ENCODE assay signal across 15 cellular contexts in genomic region chr3:172125053-172125452, GRCh38.
DNase-seq lines count a peak whose midpoint lies in the region; ATAC-seq, FAIRE-seq and TF ChIP-seq lines count a peak whose summit lies in the region.
"Had no signal": no experiment of that assay in that cellular context is flagged by ENCODE, and none has a peak within 500 bp of the region (broad histone marks: within the 10 kb centered on the region; RNA-seq: fewer than 3 reads in every experiment).

No MANE protein-coding gene starts in this region.

- no peak overlapping the region for H3K4me2 ChIP-seq in HCT116 (ENCODE audit: low read length)
- peak overlapping the region; percentile 40 for H3K4me2 ChIP-seq in astrocyte (ENCODE audit: low read length)

- no peaks in the 10 kb centered on the region for H3K9me3 Mint-ChIP-seq in astrocyte (ENCODE audit: unreplicated experiment)

- TF ChIP-seq RAD21 in HCT116 (IDR thresholded peaks at IDR 0.05; ENCODE audit: low read depth): no peak; the same call in 1 of the 2 replicates

- H3K27me3 Mint-ChIP-seq in astrocyte (ENCODE audit: low read depth, unreplicated experiment): no peaks in the 10 kb centered on the region
- H3K27me3 Mint-ChIP-seq: activated CD4-positive, alpha-beta memory T cell treated with anti-CD3 and anti-CD28 coated beads, Interleukin-2, amount 10 ng/mL, durations not matched to agents 7 days and 5 days had no signal

- no peak overlapping the region for H3K9ac ChIP-seq in HCT116 (ENCODE audit: low read length)
- H3K9ac ChIP-seq in astrocyte (ENCODE audit: low read length): no peak overlapping the region

- no peaks in the 10 kb centered on the region for H3K9me3 ChIP-seq in HCT116 (ENCODE audit: control insufficient read depth in 1 of 2, insufficient read depth in 1 of 2, low read depth in 1 of 2, low read length in 2 of 2)
- H3K9me3 ChIP-seq in astrocyte (ENCODE audit: insufficient read depth, low read depth, low read length): no peaks in the 10 kb centered on the region
- H3K9me3 ChIP-seq in left lung: no peaks in the 10 kb centered on the region
- H3K9me3 ChIP-seq in stomach: no peaks in the 10 kb centered on the region

- no peaks in the 10 kb centered on the region for H3K9me2 ChIP-seq in HCT116 (ENCODE audit: insufficient read depth)

- TF ChIP-seq EP300 in stomach (IDR thresholded peaks at IDR 0.05): no peak

- WGBS in stomach, 5 donors: 66 to 83% (median 77%) methylated on average over 6 of the region's 6 CpGs

- intact Hi-C loops in HCT116 (cut with micrococcal nuclease) (no loop called here), left lung (cut with DNase I) (loop anchor here in 1 of 2 donors (5.0 kb wide), 1 partner anchor 83 kb away; no protein-coding TSS in a partner anchor), stomach (cut with DNase I; ENCODE audit: low total_unique reads) (no loop called here)

- H2AFZ ChIP-seq in HCT116 (ENCODE audit: low read depth, low read length, poor library complexity, severe bottlenecking) (no peak overlapping the region), astrocyte (ENCODE audit: low read depth, low read length) (no peak overlapping the region)

- H3K36me3 ChIP-seq in HCT116 (ENCODE audit: control insufficient read depth in 1 of 2, insufficient read depth in 2 of 2, low read length in 2 of 2): no peaks in the 10 kb centered on the region
- H3K36me3 ChIP-seq in astrocyte (ENCODE audit: insufficient read depth, low read length): peaks cover 20% of the 10 kb centered on the region
- peaks cover 0 to 28% of the 10 kb centered on the region in 2 donors for H3K36me3 ChIP-seq in left lung
- peaks cover 0 to 4% (median under 1%) of the 10 kb centered on the region in 4 donors for H3K36me3 ChIP-seq in stomach

- ATAC-seq in HCT116 (peak; percentile 31; the same call in 1 of the 2 replicates), left lung (no peak), HG03378 (IDR thresholded peaks at IDR 0.05; ENCODE audit: unreplicated experiment) (no peak), HG02588 (IDR thresholded peaks at IDR 0.05; ENCODE audit: unreplicated experiment) (no peak)

- TF ChIP-seq CTCF in HCT116 (IDR thresholded peaks at IDR 0.05 in 2 of 3, conservative IDR thresholded peaks at IDR 0.05 in 1 of 3; ENCODE audit: borderline replicate concordance in 1 of 3, insufficient read depth in 1 of 3, low read depth in 2 of 3, low read length in 2 of 3) (no peak), astrocyte (IDR thresholded peaks at IDR 0.05; ENCODE audit: insufficient read depth, low read depth, low read length) (no peak), left lung (IDR thresholded peaks at IDR 0.05) (no peak), stomach (IDR thresholded peaks at IDR 0.05) (no peak)

- H3K27me3 ChIP-seq in HCT116 (ENCODE audit: insufficient read depth, low read length) (no peaks in the 10 kb centered on the region), astrocyte (ENCODE audit: insufficient read depth, low read length) (no peaks in the 10 kb centered on the region), left lung (no peaks in the 10 kb centered on the region), stomach (no peaks in the 10 kb centered on the region)

- TF ChIP-seq POLR2A in HCT116 (IDR thresholded peaks at IDR 0.05; ENCODE audit: borderline replicate concordance, extremely low read depth, insufficient read depth, insufficient read length) (no peak), stomach (IDR thresholded peaks at IDR 0.05) (no peak)

- POLR2A ChIA-PET in HCT116 (lab: Charles Lee): no interaction called here

- RAD21 ChIA-PET in HCT116 (lab: Charles Lee; ENCODE audit: low non-redundant PET in 1 of 2, low total read pairs in 2 of 2, uncharacterized antibody in 2 of 2, unreplicated experiment in 2 of 2): no interaction called here

- H3K4me1 ChIP-seq in HCT116 (ENCODE audit: control insufficient read depth in 1 of 2, insufficient read depth in 2 of 2, low read length in 2 of 2): peaks cover 24% of the 10 kb centered on the region in 2 experiments
- peaks cover 45% of the 10 kb centered on the region for H3K4me1 ChIP-seq in astrocyte (ENCODE audit: insufficient read depth, low read length)
- peaks cover 37 to 67% of the 10 kb centered on the region in 2 donors for H3K4me1 ChIP-seq in left lung
- peaks cover 46 to 99% (median 74%) of the 10 kb centered on the region in 4 donors for H3K4me1 ChIP-seq in stomach

- no peak for FAIRE-seq in astrocyte (lab: Jason Lieb, UNC)
- FAIRE-seq: GM12891 had no signal

- no peak overlapping the region for H3K27ac ChIP-seq in HCT116 (ENCODE audit: low read depth, low read length)
- peak overlapping the region; percentile 22 for H3K27ac ChIP-seq in astrocyte (ENCODE audit: low read depth, low read length)
- peak overlapping the region; percentile 79 to 98 for H3K27ac ChIP-seq in left lung
- peak overlapping the region; percentile 27 to 87 (median 76) for H3K27ac ChIP-seq in stomach

- H3K4me1 Mint-ChIP-seq in astrocyte (ENCODE audit: low read depth, unreplicated experiment): peaks cover 51% of the 10 kb centered on the region

- no TSS peak for BruUV-seq in HCT116 (replicated peaks; lab: Mats Ljungman, UMichigan)

- H3K27ac Mint-ChIP-seq in astrocyte (ENCODE audit: unreplicated experiment): peak overlapping the region; percentile 51
- H3K27ac Mint-ChIP-seq: activated CD4-positive, alpha-beta memory T cell treated with anti-CD3 and anti-CD28 coated beads, Interleukin-2, amount 10 ng/mL, durations not matched to agents 7 days and 5 days had no signal

- CTCF ChIA-PET in HCT116 (lab: Charles Lee): no interaction called here

- no peak overlapping the region for H3K4me3 Mint-ChIP-seq in astrocyte (ENCODE audit: unreplicated experiment)
- H3K4me3 Mint-ChIP-seq: activated CD4-positive, alpha-beta memory T cell treated with anti-CD3 and anti-CD28 coated beads, Interleukin-2, amount 10 ng/mL, durations not matched to agents 7 days and 5 days had no signal

- DNase-seq in HCT116 (ENCODE audit: low read depth, low spot score): no peak
- no peak for DNase-seq in astrocyte (ENCODE audit: low read depth)
- DNase-seq in left lung: no peak
- no peak for DNase-seq in stomach
- no peak for DNase-seq in activated naive CD4-positive, alpha-beta T cell treated with Interleukin-2 at 50 U/mL for 16 hours
- no peak for DNase-seq in DMS153 (lab: John Stamatoyannopoulos, UW)
- DNase-seq: activated CD4-positive, alpha-beta memory T cell treated with anti-CD3 and anti-CD28 coated beads, Interleukin-2, amount 10 ng/mL, durations not matched to agents 7 days and 5 days; activated naive CD4-positive, alpha-beta T cell treated with anti-CD3 and anti-CD28 coated beads, Interleukin-2, amount 50 U/mL, for 16 hours; effector CD4-positive, alpha-beta T cell; hypothalamus; NCI-H1092; stimulated activated CD4-positive, alpha-beta T cell treated with anti-CD3 and anti-CD28 coated beads, Interleukin-2, amount 100 ng/mL, for 48 hours had no signal

- H3K4me3 ChIP-seq in HCT116 (replicated peaks in 1 of 2; ENCODE audit: low read depth in 1 of 2, low read length in 2 of 2) (no peak overlapping the region), astrocyte (ENCODE audit: insufficient read depth, low read depth, low read length) (no peak overlapping the region), left lung (no peak overlapping the region), stomach (no peak overlapping the region)

- H3K79me2 ChIP-seq in HCT116 (ENCODE audit: insufficient read depth, low read length) (peaks cover 8% of the 10 kb centered on the region; the same call in 1 of the 2 replicates), astrocyte (ENCODE audit: insufficient read depth, low read length) (peaks cover 92% of the 10 kb centered on the region)

- H4K20me1 ChIP-seq in HCT116 (ENCODE audit: insufficient read depth) (peaks cover 9% of the 10 kb centered on the region; the same call in 1 of the 2 replicates), astrocyte (ENCODE audit: insufficient read depth, low read length) (peaks cover 80% of the 10 kb centered on the region)

- H3K36me3 Mint-ChIP-seq in astrocyte (ENCODE audit: low read depth, unreplicated experiment): peaks cover 21% of the 10 kb centered on the region

TF ChIP-seq in HCT116, 20 proteins besides CTCF, POLR2A, EP300 and RAD21 (continues in another document):
- TF ChIP-seq POLR2AphosphoS5 (IDR thresholded peaks at IDR 0.05; ENCODE audit: low read depth, low read length): no peak
- TF ChIP-seq ELF1 (IDR thresholded peaks at IDR 0.05; ENCODE audit: borderline replicate concordance, low read depth): no peak
- TF ChIP-seq YY1 (IDR thresholded peaks at IDR 0.05; ENCODE audit: extremely low read depth, insufficient replicate concordance, low read depth, low read length): no peak
- TF ChIP-seq ZNF274 (IDR thresholded peaks at IDR 0.05; ENCODE audit: low read depth, low read length): no peak
- no peak for TF ChIP-seq EGR1 (IDR thresholded peaks at IDR 0.05; ENCODE audit: low read depth)
- TF ChIP-seq SP1 (IDR thresholded peaks at IDR 0.05; ENCODE audit: low read depth): no peak
- no peak for TF ChIP-seq ZBTB33 (IDR thresholded peaks at IDR 0.05; ENCODE audit: extremely low read depth, insufficient replicate concordance, low read length)
- TF ChIP-seq SRF (IDR thresholded peaks at IDR 0.05; ENCODE audit: low read depth): no peak
- no peak for TF ChIP-seq CBX3 (IDR thresholded peaks at IDR 0.05; ENCODE audit: low read depth)
